Comparison of ENCODE assay signal across 9 cellular contexts in genomic region chr11:44775366-44776356, GRCh38. TPM values are rescaled to one million over a fixed set of nuclear protein-coding genes. Genes with fewer than 3 reads are reported as not detected.
DNase-seq lines count a peak whose midpoint lies in the region; ATAC-seq and TF ChIP-seq lines count a peak whose summit lies in the region.
"Had no signal": no experiment of that assay in that cellular context is flagged by ENCODE, and none has a peak within 500 bp of the region (broad histone marks: within the 10 kb centered on the region; RNA-seq: fewer than 3 reads in every experiment).

No MANE protein-coding gene starts in this region.

- CTCF ChIA-PET in Caco-2 (lab: Charles Lee): interaction anchor here (0.5 to 1.0 kb wide), 4 partner anchors 9 to 153 kb away, joined by 3 read pairs; no protein-coding TSS in a partner anchor
- CTCF ChIA-PET in RWPE1 (lab: Yijun Ruan, JAX): interaction anchor here (0.5 to 2.0 kb wide), 19 partner anchors 9 to 212 kb away, joined by 3 to 11 read pairs (median 3); no protein-coding TSS in a partner anchor

- BruUV-seq in Caco-2 (replicated peaks; lab: Mats Ljungman, UMichigan): no TSS peak

- H3K36me3 ChIP-seq in Caco-2 (ENCODE audit: control insufficient read depth, insufficient read depth, low read length): no peaks in the 10 kb centered on the region; the same call in 1 of the 2 replicates
- peaks cover 0 to 3% (median 0%) of the 10 kb centered on the region in 9 donors for H3K36me3 ChIP-seq in heart right ventricle
- H3K36me3 ChIP-seq: SJSA1 had no signal

- H3K36me3 Mint-ChIP-seq in Caco-2 (ENCODE audit: insufficient read depth, unreplicated experiment): no peaks in the 10 kb centered on the region

- H3K27me3 ChIP-seq in Caco-2 (replicated peaks; ENCODE audit: control insufficient read depth, insufficient read depth, low read length) (no peaks in the 10 kb centered on the region; the same call in 1 of the 2 replicates), HL-60 (ENCODE audit: insufficient read depth, poor library complexity, severe bottlenecking) (peaks cover 3% of the 10 kb centered on the region), heart right ventricle (no peaks in the 10 kb centered on the region)

- H3K4me3 Mint-ChIP-seq in Caco-2 (ENCODE audit: unreplicated experiment): no peak overlapping the region

- peaks cover 6% of the 10 kb centered on the region for H3K27me3 Mint-ChIP-seq in Caco-2 (ENCODE audit: insufficient read depth, unreplicated experiment)

- H3K9me3 Mint-ChIP-seq in Caco-2 (ENCODE audit: unreplicated experiment): no peaks in the 10 kb centered on the region

- POLR2A ChIA-PET in Caco-2 (lab: Charles Lee) (no interaction called here), RWPE1 (lab: Yijun Ruan, JAX; ENCODE audit: low non-redundant PET) (no interaction called here)

- peaks cover 2% of the 10 kb centered on the region for H3K4me1 Mint-ChIP-seq in Caco-2 (ENCODE audit: low read depth, unreplicated experiment)

- DNase-seq in Caco-2: peak; percentile 77 to 82
- peak; percentile 41 to 70 for DNase-seq in HL-60 (ENCODE audit: low read depth in 1 of 2, low spot score in 1 of 2)
- DNase-seq in RWPE1 (ENCODE audit: low spot score): peak; percentile 71
- DNase-seq in activated effector memory CD4-positive, alpha-beta T cell treated with anti-CD3 and anti-CD28 coated beads, Interleukin-2, amount 50 U/mL, for 16 hours: peak; percentile 83
- peak; percentile 61 to 63 for DNase-seq in heart right ventricle
- DNase-seq in stimulated activated CD4-positive, alpha-beta T cell treated with anti-CD3 and anti-CD28 coated beads, Interleukin-12 subunit alpha, Interleukin-12 subunit beta, amount 100 ng/mL, for 4 hours: peak; percentile 59
- no peak for DNase-seq in dedifferentiated amniotic fluid mesenchymal stem cell (ENCODE audit: extremely low spot score)

- TF ChIP-seq CTCF in Caco-2 (IDR thresholded peaks at IDR 0.05; ENCODE audit: insufficient read depth in 1 of 2, low read depth in 1 of 2, low read length in 1 of 2, severe bottlenecking in 1 of 2, unreplicated experiment in 1 of 2) (peak; percentile 85 to 91), HL-60 (IDR thresholded peaks at IDR 0.05; ENCODE audit: insufficient read depth, low read length) (peak; percentile 78), RWPE1 (conservative IDR thresholded peaks at IDR 0.05; ENCODE audit: low read depth) (peak; percentile 53), heart right ventricle (IDR thresholded peaks at IDR 0.05) (peak; percentile 47 to 76 (median 67))

- H3K9me3 ChIP-seq in Caco-2 (no peaks in the 10 kb centered on the region), heart right ventricle (no peaks in the 10 kb centered on the region)
- H3K9me3 ChIP-seq: SJSA1 had no signal

- intact Hi-C loops in Caco-2 (cut with micrococcal nuclease; ENCODE audit: unreplicated experiment) (loop anchor here (1.0 to 5.0 kb wide), 3 partner anchors 48 to 154 kb away; no protein-coding TSS in a partner anchor), heart right ventricle (cut with DNase I) (loop anchor here in 6 of 10 donors (2.0 to 10.0 kb wide), 6 partner anchors 35 to 148 kb away; partner anchors contain the start of gene TSPAN18 (in 3 of the 6))

- H3K27ac Mint-ChIP-seq in Caco-2 (ENCODE audit: unreplicated experiment): no peak overlapping the region

- H3K4me3 ChIP-seq in Caco-2 (ENCODE audit: low read depth, low read length): no peak overlapping the region
- no peak overlapping the region for H3K4me3 ChIP-seq in HL-60 (replicated peaks; ENCODE audit: insufficient read depth, low read length)
- no peak overlapping the region for H3K4me3 ChIP-seq in heart right ventricle
- H3K4me3 ChIP-seq: SJSA1 had no signal

- WGBS in heart right ventricle, 2 donors: 41 to 45% methylated on average over 16 to 17 of the region's 17 CpGs

- H3K4me1 ChIP-seq in Caco-2: peaks cover 5% of the 10 kb centered on the region; the same call in 1 of the 2 replicates
- peaks cover 31 to 99% (median 82%) of the 10 kb centered on the region in 9 donors for H3K4me1 ChIP-seq in heart right ventricle

- H3K27ac ChIP-seq in HL-60 (replicated peaks) (no peak overlapping the region), RWPE1 (no peak overlapping the region), heart right ventricle (peak overlapping the region in 9 of 10 donors; percentile 71 to 89 (median 82))
- H3K27ac ChIP-seq: SJSA1 had no signal

- ATAC-seq in heart right ventricle (peak; percentile 6 to 70 (median 47)), GM18517 (IDR thresholded peaks at IDR 0.05; ENCODE audit: unreplicated experiment) (no peak)

RNA-seq across cellular contexts. Expression of gene TSPAN18, which starts 48.9 kb away (rescaled TPM):
- total RNA-seq in Caco-2 (2022): 5.9 and 7.4 TPM in 2 replicates
- total RNA-seq in heart right ventricle: 100 to 1,000 TPM in 4 of 10 donors, 10 to 100 TPM in 6; 74.2 to 140 (median 95.2) TPM
- polyA plus RNA-seq in heart right ventricle: 10 to 100 TPM; 37.7 to 42.6 TPM

Comparison
In these comparisons a context has a peak if more than half of its experiments do, and no peak if none do; other contexts are left out.
1. H3K27ac ChIP-seq: peak in heart right ventricle (9 of 10); none in HL-60 (single experiment) and RWPE1 (single experiment).
2. Peak in every context shown above with its lines, with median percentiles within 50 percentile points of each other: CTCF ChIP-seq.